8 cellular contexts compared by ENCODE assay signal in genomic region chr2:45649855-45650806, GRCh38. TPM values are rescaled to one million over a fixed set of nuclear protein-coding genes. Genes with fewer than 3 reads are reported as not detected.
DNase-seq lines count a peak whose midpoint lies in the region; ATAC-seq lines count a peak whose summit lies in the region.

No MANE protein-coding gene starts in this region.

- peak overlapping the region; percentile 100 for H3K27ac ChIP-seq in subcutaneous abdominal adipose tissue (ENCODE audit: low read depth, low read length)

- H3K4me3 ChIP-seq in subcutaneous abdominal adipose tissue (ENCODE audit: low read depth in 1 of 5, low read length in 5 of 5): peak overlapping the region; percentile 79 to 91 (median 86)

- intact Hi-C loops in activated T-helper 1 cell treated with anti-CD3 and anti-CD28 coated beads, Interleukin-12 subunit alpha, Interleukin-12 subunit beta, Interleukin-2, Interleukin-4 antibody, amounts not matched to agents 30 ng/mL and 10 ng/mL and 1 ng/mL, durations not matched to agents 14 hours and 24 hours and 36 hours (cut with micrococcal nuclease): loop anchor here (1.0 to 10.0 kb wide), 3 partner anchors 82 to 1481 kb away; partner anchors contain the start of gene PPM1B

- POLR2A ChIA-PET in naive thymus-derived CD8-positive, alpha-beta T cell (lab: Charles Lee): interaction anchor here (0.7 to 1.4 kb wide), 8 partner anchors 11 to 286 kb away, joined by 3 to 5 read pairs (median 4); no protein-coding TSS in a partner anchor

- H3K27me3 ChIP-seq in subcutaneous abdominal adipose tissue (ENCODE audit: control insufficient read depth in 5 of 5, insufficient read depth in 4 of 5, low read length in 5 of 5): no peaks in the 10 kb centered on the region

- H3K36me3 ChIP-seq in subcutaneous abdominal adipose tissue (ENCODE audit: control insufficient read depth in 5 of 5, insufficient read depth in 5 of 5, low read length in 5 of 5): no peaks in the 10 kb centered on the region

- peak overlapping the region; percentile 81 to 99 (median 93) for H3K9ac ChIP-seq in subcutaneous abdominal adipose tissue (ENCODE audit: low read length in 5 of 5)

- DNase-seq in SIG-M5 treated with dmso at 0.1 percent for 504 hours (lab: John Stamatoyannopoulos, UW; ENCODE audit: unreplicated experiment) (peak; percentile 36), SIG-M5 (lab: John Stamatoyannopoulos, UW) (no peak), NOMO-1 treated with dmso at 0.1 percent for 144 hours (lab: John Stamatoyannopoulos, UW; ENCODE audit: unreplicated experiment) (peak; percentile 6), fibroblast of gingiva (ENCODE audit: low read depth) (peak; percentile 45)
- DNase-seq in activated T-helper 1 cell treated with anti-CD3 and anti-CD28 coated beads, Interleukin-12 subunit alpha, Interleukin-12 subunit beta, Interleukin-2, Interleukin-4 antibody, amounts not matched to agents 30 ng/mL and 10 ng/mL and 1 ng/mL, durations not matched to agents 14 hours and 24 hours and 36 hours (ENCODE audit: low spot score): peak; percentile 21
- peak; percentile 21 to 77 (median 38) for DNase-seq in naive thymus-derived CD8-positive, alpha-beta T cell

- H3K4me1 ChIP-seq in subcutaneous abdominal adipose tissue (ENCODE audit: control insufficient read depth in 5 of 5, insufficient read depth in 5 of 5, low read length in 5 of 5): peaks cover 3 to 54% (median 38%) of the 10 kb centered on the region in 5 donors

- peaks cover 28% of the 10 kb centered on the region for H3K4me1 Mint-ChIP-seq in activated T-helper 1 cell treated with anti-CD3 and anti-CD28 coated beads, Interleukin-12 subunit alpha, Interleukin-12 subunit beta, Interleukin-2, Interleukin-4 antibody, amounts not matched to agents 30 ng/mL and 10 ng/mL and 1 ng/mL, durations not matched to agents 14 hours and 24 hours and 36 hours (ENCODE audit: low read depth)
- peaks cover 28 to 38% (median 36%) of the 10 kb centered on the region in 4 donors for H3K4me1 Mint-ChIP-seq in naive thymus-derived CD8-positive, alpha-beta T cell

- H3K36me3 Mint-ChIP-seq in activated T-helper 1 cell treated with anti-CD3 and anti-CD28 coated beads, Interleukin-12 subunit alpha, Interleukin-12 subunit beta, Interleukin-2, Interleukin-4 antibody, amounts not matched to agents 30 ng/mL and 10 ng/mL and 1 ng/mL, durations not matched to agents 14 hours and 24 hours and 36 hours (ENCODE audit: low read depth): peaks cover 2% of the 10 kb centered on the region
- H3K36me3 Mint-ChIP-seq in naive thymus-derived CD8-positive, alpha-beta T cell: no peaks in the 10 kb centered on the region

- peak; percentile 20 for ATAC-seq in HG02970 (IDR thresholded peaks at IDR 0.05; ENCODE audit: low FRiP score, unreplicated experiment)
- ATAC-seq in naive thymus-derived CD8-positive, alpha-beta T cell: peak; percentile 13 to 24

- peak overlapping the region; percentile 76 for H3K27ac Mint-ChIP-seq in activated T-helper 1 cell treated with anti-CD3 and anti-CD28 coated beads, Interleukin-12 subunit alpha, Interleukin-12 subunit beta, Interleukin-2, Interleukin-4 antibody, amounts not matched to agents 30 ng/mL and 10 ng/mL and 1 ng/mL, durations not matched to agents 14 hours and 24 hours and 36 hours
- H3K27ac Mint-ChIP-seq in naive thymus-derived CD8-positive, alpha-beta T cell: peak overlapping the region; percentile 86 to 99 (median 92)

- no peaks in the 10 kb centered on the region for H3K9me3 Mint-ChIP-seq in activated T-helper 1 cell treated with anti-CD3 and anti-CD28 coated beads, Interleukin-12 subunit alpha, Interleukin-12 subunit beta, Interleukin-2, Interleukin-4 antibody, amounts not matched to agents 30 ng/mL and 10 ng/mL and 1 ng/mL, durations not matched to agents 14 hours and 24 hours and 36 hours
- peaks cover 0 to 4% (median 0%) of the 10 kb centered on the region in 9 donors for H3K9me3 Mint-ChIP-seq in naive thymus-derived CD8-positive, alpha-beta T cell

- H3K9me3 ChIP-seq in subcutaneous abdominal adipose tissue (ENCODE audit: control insufficient read depth in 5 of 5, low read length in 5 of 5): no peaks in the 10 kb centered on the region

- peaks cover 32% of the 10 kb centered on the region for H3K27me3 Mint-ChIP-seq in activated T-helper 1 cell treated with anti-CD3 and anti-CD28 coated beads, Interleukin-12 subunit alpha, Interleukin-12 subunit beta, Interleukin-2, Interleukin-4 antibody, amounts not matched to agents 30 ng/mL and 10 ng/mL and 1 ng/mL, durations not matched to agents 14 hours and 24 hours and 36 hours (ENCODE audit: insufficient read depth)
- H3K27me3 Mint-ChIP-seq in naive thymus-derived CD8-positive, alpha-beta T cell: peaks cover 0 to 2% (median 0%) of the 10 kb centered on the region in 5 donors

- H3K4me3 Mint-ChIP-seq in activated T-helper 1 cell treated with anti-CD3 and anti-CD28 coated beads, Interleukin-12 subunit alpha, Interleukin-12 subunit beta, Interleukin-2, Interleukin-4 antibody, amounts not matched to agents 30 ng/mL and 10 ng/mL and 1 ng/mL, durations not matched to agents 14 hours and 24 hours and 36 hours: peak overlapping the region; percentile 87
- peak overlapping the region; percentile 84 to 97 (median 90) for H3K4me3 Mint-ChIP-seq in naive thymus-derived CD8-positive, alpha-beta T cell

RNA-seq across cellular contexts. Expression of gene PRKCE, which starts 1.3 kb away (rescaled TPM):
- 11.7 and 12.7 TPM in 2 replicates for total RNA-seq in activated T-helper 1 cell treated with anti-CD3 and anti-CD28 coated beads, Interleukin-12 subunit alpha, Interleukin-12 subunit beta, Interleukin-2, Interleukin-4 antibody, amounts not matched to agents 30 ng/mL and 10 ng/mL and 1 ng/mL, durations not matched to agents 14 hours and 24 hours and 36 hours
- total RNA-seq in naive thymus-derived CD8-positive, alpha-beta T cell: 10 to 100 TPM; 19.1 to 20.2 TPM
- polyA plus RNA-seq in naive thymus-derived CD8-positive, alpha-beta T cell: 1 to 10 TPM; 1.6 to 2.7 (median 2.4) TPM

RNA-seq across cellular contexts. Expression of gene SRBD1, which starts 39.1 kb away (rescaled TPM):
- total RNA-seq in activated T-helper 1 cell treated with anti-CD3 and anti-CD28 coated beads, Interleukin-12 subunit alpha, Interleukin-12 subunit beta, Interleukin-2, Interleukin-4 antibody, amounts not matched to agents 30 ng/mL and 10 ng/mL and 1 ng/mL, durations not matched to agents 14 hours and 24 hours and 36 hours: 15.2 and 18.3 TPM in 2 replicates
- total RNA-seq in naive thymus-derived CD8-positive, alpha-beta T cell: 10 to 100 TPM; 24.5 to 26.3 TPM
- polyA plus RNA-seq in naive thymus-derived CD8-positive, alpha-beta T cell: 10 to 100 TPM; 13.2 to 14.5 (median 14.4) TPM
